Comparison of ENCODE assay signal across 20 cellular contexts in genomic region chr17:43332211-43332610, GRCh38.
DNase-seq lines count a peak whose midpoint lies in the region; ATAC-seq and TF ChIP-seq lines count a peak whose summit lies in the region.
"Had no signal": no experiment of that assay in that cellular context is flagged by ENCODE, and none has a peak within 500 bp of the region (broad histone marks: within the 10 kb centered on the region; RNA-seq: fewer than 3 reads in every experiment).

No MANE protein-coding gene starts in this region.

- H3K4me3 Mint-ChIP-seq in Caco-2 (ENCODE audit: unreplicated experiment): no peak overlapping the region
- H3K4me3 Mint-ChIP-seq in WTC11: no peak overlapping the region
- no peak overlapping the region for H3K4me3 Mint-ChIP-seq in progenitor cell of endocrine pancreas (ENCODE audit: low read depth)
- H3K4me3 Mint-ChIP-seq: CD4-positive, CD25-positive, alpha-beta regulatory T cell; CD8-positive, alpha-beta T cell; GM23338; H9 had no signal

- H3K36me3 ChIP-seq in Caco-2 (ENCODE audit: control insufficient read depth, insufficient read depth, low read length): no peaks in the 10 kb centered on the region
- H3K36me3 ChIP-seq in BE2C: no peaks in the 10 kb centered on the region

- no TSS peak for BruUV-seq in Caco-2 (replicated peaks; lab: Mats Ljungman, UMichigan)

- CTCF ChIA-PET in Caco-2 (lab: Charles Lee): interaction anchor here (0.5 to 0.6 kb wide), 3 partner anchors 140 to 909 kb away, joined by 3 to 5 read pairs (median 4); no protein-coding TSS in a partner anchor
- CTCF ChIA-PET in WTC11 (lab: Charles Lee): interaction anchor here (1.2 kb wide), 1 partner anchor 56 kb away, joined by 7 read pairs; no protein-coding TSS in a partner anchor

- ATAC-seq in WTC11: no peak
- ATAC-seq: A549; CD8-positive, alpha-beta T cell; GM12878; GM23338; HCT116 had no signal

- peaks cover 61% of the 10 kb centered on the region for H3K4me1 Mint-ChIP-seq in Caco-2 (ENCODE audit: low read depth, unreplicated experiment)
- peaks cover 16% of the 10 kb centered on the region for H3K4me1 Mint-ChIP-seq in WTC11
- H3K4me1 Mint-ChIP-seq in progenitor cell of endocrine pancreas (ENCODE audit: low read depth): peaks cover 18% of the 10 kb centered on the region

- DNase-seq in Caco-2: no peak
- DNase-seq in WTC11 (ENCODE audit: low spot score): no peak
- no peak for DNase-seq in progenitor cell of endocrine pancreas (ENCODE audit: low spot score, unreplicated experiment)
- no peak for DNase-seq in hepatic stellate cell (ENCODE audit: low spot score)
- no peak for DNase-seq in G401 (ENCODE audit: low spot score)
- no peak for DNase-seq in NCI-H1417 (lab: John Stamatoyannopoulos, UW)
- DNase-seq in BE2C: no peak
- DNase-seq: 8988T; ACHN; AML-193; CD4-positive, CD25-positive, alpha-beta regulatory T cell; CD8-positive, alpha-beta T cell; DMS 273 treated with DMSO at 0.1 percent for 48 hours; DMS79; EL; H9 had no signal

- H3K27me3 Mint-ChIP-seq in Caco-2 (ENCODE audit: insufficient read depth, unreplicated experiment): no peaks in the 10 kb centered on the region
- no peaks in the 10 kb centered on the region for H3K27me3 Mint-ChIP-seq in WTC11 (ENCODE audit: low read depth)
- peaks cover 22% of the 10 kb centered on the region for H3K27me3 Mint-ChIP-seq in progenitor cell of endocrine pancreas

- H3K27me3 ChIP-seq in Caco-2 (replicated peaks; ENCODE audit: control insufficient read depth, insufficient read depth, low read length): no peaks in the 10 kb centered on the region
- H3K27me3 ChIP-seq in BE2C: no peaks in the 10 kb centered on the region

- H3K4me1 ChIP-seq in Caco-2: peaks cover 59% of the 10 kb centered on the region
- peaks cover 3% of the 10 kb centered on the region; the same call in 1 of the 2 replicates for H3K4me1 ChIP-seq in BE2C

- POLR2A ChIA-PET in Caco-2 (lab: Charles Lee) (interaction anchor here (0.7 to 3.0 kb wide), 3 partner anchors 21 to 36 kb away, joined by 6 to 15 read pairs (median 6); no protein-coding TSS in a partner anchor), WTC11 (lab: Charles Lee) (interaction anchor here (0.7 to 1.1 kb wide), 2 partner anchors 29 to 140 kb away, joined by 3 read pairs; no protein-coding TSS in a partner anchor)

- H3K9me3 ChIP-seq in Caco-2: no peaks in the 10 kb centered on the region
- H3K9me3 ChIP-seq in BE2C: no peaks in the 10 kb centered on the region
- H3K9me3 ChIP-seq: A549 had no signal

- H3K36me3 Mint-ChIP-seq in Caco-2 (ENCODE audit: insufficient read depth, unreplicated experiment): peaks cover 13% of the 10 kb centered on the region
- H3K36me3 Mint-ChIP-seq in WTC11: no peaks in the 10 kb centered on the region
- H3K36me3 Mint-ChIP-seq in progenitor cell of endocrine pancreas (ENCODE audit: insufficient read depth): no peaks in the 10 kb centered on the region
- H3K36me3 Mint-ChIP-seq: CD4-positive, CD25-positive, alpha-beta regulatory T cell; CD8-positive, alpha-beta T cell had no signal

- intact Hi-C loops in Caco-2 (cut with micrococcal nuclease; ENCODE audit: unreplicated experiment): no loop called here

- no peaks in the 10 kb centered on the region for H3K9me3 Mint-ChIP-seq in Caco-2 (ENCODE audit: unreplicated experiment)
- no peaks in the 10 kb centered on the region for H3K9me3 Mint-ChIP-seq in WTC11
- H3K9me3 Mint-ChIP-seq in progenitor cell of endocrine pancreas (ENCODE audit: low read depth): no peaks in the 10 kb centered on the region
- H3K9me3 Mint-ChIP-seq: CD8-positive, alpha-beta T cell; H9 had no signal

- peak overlapping the region; percentile 66 for H3K27ac Mint-ChIP-seq in Caco-2 (ENCODE audit: unreplicated experiment)
- peak overlapping the region; percentile 69; the same call in 1 of the 2 replicates for H3K27ac Mint-ChIP-seq in WTC11
- peak overlapping the region; percentile 39 for H3K27ac Mint-ChIP-seq in progenitor cell of endocrine pancreas
- H3K27ac Mint-ChIP-seq: CD4-positive, CD25-positive, alpha-beta regulatory T cell; CD8-positive, alpha-beta T cell; GM23338 had no signal

- in situ Hi-C loops in G401 (cut with HindIII; ENCODE audit: low sequenced_read_pairs): no loop called here

- TF ChIP-seq CTCF in Caco-2 (IDR thresholded peaks at IDR 0.05; ENCODE audit: insufficient read depth in 1 of 2, low read depth in 1 of 2, low read length in 1 of 2, severe bottlenecking in 1 of 2, unreplicated experiment in 1 of 2): no peak
- TF ChIP-seq CTCF in WTC11 (IDR thresholded peaks at IDR 0.05): no peak
- no peak for TF ChIP-seq CTCF in progenitor cell of endocrine pancreas (IDR thresholded peaks at IDR 0.05; ENCODE audit: unreplicated experiment)
- no peak for TF ChIP-seq CTCF in BE2C (IDR thresholded peaks at IDR 0.05; ENCODE audit: low read depth, low read length)

- H3K4me3 ChIP-seq in Caco-2 (ENCODE audit: low read depth, low read length) (no peak overlapping the region), BE2C (ENCODE audit: low read depth, low read length) (no peak overlapping the region)
- H3K4me3 ChIP-seq: A549, GM12878, GM23338 had no signal

TF ChIP-seq in WTC11, 78 proteins besides CTCF, POLR2A, EP300 and RAD21 (continues in another document):
- TF ChIP-seq MXD4 (CRISPR knock-in tag; IDR thresholded peaks at IDR 0.05; ENCODE audit: borderline replicate concordance) (no peak), ZNF219 (CRISPR knock-in tag; IDR thresholded peaks at IDR 0.05; ENCODE audit: borderline replicate concordance) (no peak), SMAD4 (CRISPR knock-in tag; IDR thresholded peaks at IDR 0.05) (no peak), ZNF423 (CRISPR knock-in tag; IDR thresholded peaks at IDR 0.05) (no peak), STAT6 (CRISPR knock-in tag; conservative IDR thresholded peaks at IDR 0.05; ENCODE audit: low read depth) (no peak), TP53 (CRISPR knock-in tag; IDR thresholded peaks at IDR 0.05) (no peak), ZNF317 (CRISPR knock-in tag; IDR thresholded peaks at IDR 0.05; ENCODE audit: borderline replicate concordance, low read depth) (no peak), ATF3 (CRISPR knock-in tag; conservative IDR thresholded peaks at IDR 0.05) (no peak), JUN (CRISPR knock-in tag; IDR thresholded peaks at IDR 0.05) (no peak), NFE2L1 (CRISPR knock-in tag; IDR thresholded peaks at IDR 0.05) (no peak), ZSCAN18 (CRISPR knock-in tag; IDR thresholded peaks at IDR 0.05) (no peak), MYBL2 (CRISPR knock-in tag; IDR thresholded peaks at IDR 0.05) (no peak), MLX (CRISPR knock-in tag; IDR thresholded peaks at IDR 0.05) (no peak), ZNF416 (CRISPR knock-in tag; IDR thresholded peaks at IDR 0.05) (no peak), E2F4 (CRISPR knock-in tag; IDR thresholded peaks at IDR 0.05; ENCODE audit: borderline replicate concordance, low read depth) (no peak)
